In the genomic region with DNA sequence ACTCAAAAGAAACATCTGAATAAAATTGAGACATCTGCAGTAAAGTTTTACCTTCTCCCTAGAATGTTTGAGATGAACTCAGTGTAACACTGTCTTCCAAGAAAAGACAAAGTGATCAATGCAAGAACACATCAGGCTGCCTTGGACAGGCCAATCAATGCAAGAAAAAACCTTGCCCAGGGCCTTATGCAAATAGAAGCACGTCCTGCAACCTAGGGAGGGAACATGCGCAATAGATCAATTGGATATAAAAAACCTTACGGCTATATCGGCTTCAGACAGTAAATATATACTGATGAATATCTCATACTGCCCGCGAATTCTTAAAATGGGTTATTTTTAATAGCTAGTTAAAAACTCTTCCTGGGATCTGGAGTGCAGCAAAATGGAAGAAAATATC, we compare ENCODE assay signal across 20 cellular contexts.
DNase-seq lines count a peak whose midpoint lies in the region; TF ChIP-seq lines count a peak whose summit lies in the region.
"Had no signal": no experiment of that assay in that cellular context is flagged by ENCODE, and none has a peak within 500 bp of the region (broad histone marks: within the 10 kb centered on the region; RNA-seq: fewer than 3 reads in every experiment).

No MANE protein-coding gene starts in this region.

- no peaks in the 10 kb centered on the region for H3K4me1 Mint-ChIP-seq in MCF 10A (ENCODE audit: insufficient read depth, unreplicated experiment)
- H3K4me1 Mint-ChIP-seq in endodermal cell: peaks cover under 1% of the 10 kb centered on the region
- H3K4me1 Mint-ChIP-seq in neural progenitor cell: peaks cover 36% of the 10 kb centered on the region
- H3K4me1 Mint-ChIP-seq: B cell had no signal

- intact Hi-C loops in MCF 10A (cut with micrococcal nuclease): loop anchor here (10.0 kb wide), 1 partner anchor 1883 kb away; no protein-coding TSS in a partner anchor
- intact Hi-C loops in PC-9 (cut with micrococcal nuclease; ENCODE audit: unreplicated experiment): loop anchor here (10.0 kb wide), 2 partner anchors 713 to 883 kb away; no protein-coding TSS in a partner anchor

- no peaks in the 10 kb centered on the region for H3K79me2 ChIP-seq in neural progenitor cell (ENCODE audit: low read depth)
- H3K79me2 ChIP-seq in PC-9 (ENCODE audit: low read depth): no peaks in the 10 kb centered on the region

- H3K9me3 Mint-ChIP-seq in MCF 10A (ENCODE audit: unreplicated experiment): no peaks in the 10 kb centered on the region
- H3K9me3 Mint-ChIP-seq in endodermal cell: no peaks in the 10 kb centered on the region
- peaks cover 9% of the 10 kb centered on the region for H3K9me3 Mint-ChIP-seq in neural progenitor cell
- H3K9me3 Mint-ChIP-seq: CD4-positive, CD25-positive, alpha-beta regulatory T cell; CD8-positive, alpha-beta T cell; HFFc6 had no signal

- no TSS peak for BruUV-seq in MCF 10A (replicated peaks; lab: Mats Ljungman, UMichigan)
- BruUV-seq in PC-9 (replicated peaks; lab: Mats Ljungman, UMichigan): no TSS peak

- no peak for TF ChIP-seq CTCF in MCF 10A (IDR thresholded peaks at IDR 0.05; ENCODE audit: unreplicated experiment)
- no peak for TF ChIP-seq CTCF in endodermal cell (conservative IDR thresholded peaks at IDR 0.05)
- TF ChIP-seq CTCF in neural progenitor cell (IDR thresholded peaks at IDR 0.05): no peak
- TF ChIP-seq CTCF in PC-9 (conservative IDR thresholded peaks at IDR 0.05): no peak

- peak; percentile 16 to 76 for DNase-seq in T47D (ENCODE audit: low read depth in 1 of 2, low spot score in 1 of 2)
- DNase-seq in MCF 10A (ENCODE audit: unreplicated experiment): no peak
- peak; percentile 93 for DNase-seq in NCI-H748 (lab: John Stamatoyannopoulos, UW; ENCODE audit: unreplicated experiment)
- DNase-seq in endodermal cell: no peak
- peak; percentile 13 for DNase-seq in neural progenitor cell (ENCODE audit: low spot score)
- DNase-seq in effector CD8-positive, alpha-beta T cell (lab: John Stamatoyannopoulos, UW): no peak
- DNase-seq in PC-9: no peak
- no peak for DNase-seq in HT-29 (ENCODE audit: low spot score)
- DNase-seq: Caco-2; CD4-positive, CD25-positive, alpha-beta regulatory T cell; CD8-positive, alpha-beta T cell; DMS153; DND-41; GOT3; HFFc6 had no signal

- H3K27me3 Mint-ChIP-seq in MCF 10A (ENCODE audit: insufficient read depth, unreplicated experiment): no peaks in the 10 kb centered on the region
- H3K27me3 Mint-ChIP-seq in endodermal cell (ENCODE audit: insufficient read depth): peaks cover 25% of the 10 kb centered on the region
- no peaks in the 10 kb centered on the region for H3K27me3 Mint-ChIP-seq in neural progenitor cell (ENCODE audit: insufficient read depth, low read depth)
- H3K27me3 Mint-ChIP-seq: B cell; CD4-positive, CD25-positive, alpha-beta regulatory T cell had no signal

- no peak overlapping the region for H3K4me3 ChIP-seq in endodermal cell (ENCODE audit: low read length)
- H3K4me3 ChIP-seq in neural progenitor cell: no peak overlapping the region
- no peak overlapping the region for H3K4me3 ChIP-seq in PC-9
- H3K4me3 ChIP-seq: BLaER1, HAP-1 had no signal

- no peaks in the 10 kb centered on the region for H3K9me3 ChIP-seq in endodermal cell (ENCODE audit: control insufficient read depth, low read length)
- no peaks in the 10 kb centered on the region for H3K9me3 ChIP-seq in neural progenitor cell (ENCODE audit: low read depth)
- H3K9me3 ChIP-seq in PC-9 (ENCODE audit: insufficient read depth, low read depth): no peaks in the 10 kb centered on the region
- H3K9me3 ChIP-seq: BLaER1, Caco-2, HAP-1 had no signal

- no peaks in the 10 kb centered on the region for H4K20me1 ChIP-seq in neural progenitor cell (ENCODE audit: low read depth)
- H4K20me1 ChIP-seq in PC-9 (ENCODE audit: insufficient read depth): no peaks in the 10 kb centered on the region
- H4K20me1 ChIP-seq: BLaER1 had no signal

- peaks cover 11% of the 10 kb centered on the region for H3K27me3 ChIP-seq in endodermal cell (ENCODE audit: control insufficient read depth, insufficient read depth, low read length, poor library complexity, severe bottlenecking)
- no peaks in the 10 kb centered on the region for H3K27me3 ChIP-seq in neural progenitor cell
- H3K27me3 ChIP-seq in PC-9 (ENCODE audit: insufficient read depth, low read depth): no peaks in the 10 kb centered on the region
- H3K27me3 ChIP-seq: BLaER1 had no signal

- no peaks in the 10 kb centered on the region for H3K9me2 ChIP-seq in PC-9 (ENCODE audit: insufficient read depth)

- CTCF ChIA-PET in MCF 10A (lab: Yijun Ruan, JAX): interaction anchor here (0.6 to 2.0 kb wide), 3 partner anchors 200 to 1338 kb away, joined by 3 to 5 read pairs (median 4); no protein-coding TSS in a partner anchor
- CTCF ChIA-PET in PC-9 (lab: Charles Lee): no interaction called here

- H2AFZ ChIP-seq in neural progenitor cell (replicated peaks) (no peak overlapping the region), PC-9 (no peak overlapping the region)

- WGBS in endodermal cell (ENCODE audit: insufficient coverage in 1 of 2, insufficient read length in 1 of 2), 2 experiments: 55 to 88% methylated on average over 4 to 6 of the region's 6 CpGs

- H3K9ac ChIP-seq in endodermal cell (ENCODE audit: extremely low read depth, low read length, poor library complexity, severe bottlenecking) (no peak overlapping the region), neural progenitor cell (no peak overlapping the region)
- H3K9ac ChIP-seq: BLaER1 had no signal

- no peak overlapping the region for H3K4me2 ChIP-seq in neural progenitor cell
- no peak overlapping the region for H3K4me2 ChIP-seq in PC-9
- H3K4me2 ChIP-seq: BLaER1 had no signal

- H3K4me1 ChIP-seq in endodermal cell (ENCODE audit: control insufficient read depth, insufficient read depth, low read length) (no peaks in the 10 kb centered on the region), neural progenitor cell (no peaks in the 10 kb centered on the region), PC-9 (replicated peaks; ENCODE audit: insufficient read depth) (no peaks in the 10 kb centered on the region)
- H3K4me1 ChIP-seq: BLaER1, Caco-2, HAP-1 had no signal

- peaks cover 7% of the 10 kb centered on the region for H3F3A ChIP-seq in neural progenitor cell (ENCODE audit: low read depth)
- H3F3A ChIP-seq in PC-9 (ENCODE audit: insufficient read depth, low read depth): no peaks in the 10 kb centered on the region

- H3K36me3 ChIP-seq in endodermal cell (ENCODE audit: control insufficient read depth, insufficient read depth, low read length) (no peaks in the 10 kb centered on the region), neural progenitor cell (no peaks in the 10 kb centered on the region), PC-9 (ENCODE audit: low read depth) (no peaks in the 10 kb centered on the region)
- H3K36me3 ChIP-seq: BLaER1, HAP-1 had no signal

- H3K27ac Mint-ChIP-seq in MCF 10A (ENCODE audit: low read depth, unreplicated experiment) (no peak overlapping the region), endodermal cell (no peak overlapping the region), neural progenitor cell (peak overlapping the region; percentile 6)
- H3K27ac Mint-ChIP-seq: B cell; CD4-positive, CD25-positive, alpha-beta regulatory T cell; CD8-positive, alpha-beta T cell; HFFc6 had no signal

- in situ Hi-C loops in T47D (cut with HindIII; ENCODE audit: low pct_unique_long_range_greater_than_20kb, low sequenced_read_pairs): no loop called here

- POLR2A ChIA-PET in MCF 10A (lab: Yijun Ruan, JAX) (no interaction called here), PC-9 (lab: Charles Lee; ENCODE audit: unreplicated experiment) (no interaction called here)

- H3K4me3 Mint-ChIP-seq in MCF 10A (ENCODE audit: unreplicated experiment) (no peak overlapping the region), endodermal cell (no peak overlapping the region), neural progenitor cell (no peak overlapping the region)
- H3K4me3 Mint-ChIP-seq: B cell; CD4-positive, CD25-positive, alpha-beta regulatory T cell; CD8-positive, alpha-beta T cell; HFFc6 had no signal

- H3K27ac ChIP-seq in endodermal cell (ENCODE audit: low read depth, low read length) (peak overlapping the region; percentile 47), neural progenitor cell (no peak overlapping the region), PC-9 (no peak overlapping the region)
- H3K27ac ChIP-seq: 22Rv1, BLaER1, C4-2B had no signal

- H3K36me3 Mint-ChIP-seq in MCF 10A (ENCODE audit: insufficient read depth, unreplicated experiment): no peaks in the 10 kb centered on the region
- H3K36me3 Mint-ChIP-seq in endodermal cell (ENCODE audit: low read depth): no peaks in the 10 kb centered on the region
- no peaks in the 10 kb centered on the region for H3K36me3 Mint-ChIP-seq in neural progenitor cell

Comparison
In these comparisons a context has a peak if more than half of its experiments do, and no peak if none do; other contexts are left out.
1. DNase-seq: peak in T47D (2 of 2), NCI-H748 (single experiment) and neural progenitor cell (single experiment); none in MCF 10A (single experiment), endodermal cell (single experiment), effector CD8-positive, alpha-beta T cell (single experiment), PC-9 (0 of 2) and HT-29 (single experiment).